In the genomic region with DNA sequence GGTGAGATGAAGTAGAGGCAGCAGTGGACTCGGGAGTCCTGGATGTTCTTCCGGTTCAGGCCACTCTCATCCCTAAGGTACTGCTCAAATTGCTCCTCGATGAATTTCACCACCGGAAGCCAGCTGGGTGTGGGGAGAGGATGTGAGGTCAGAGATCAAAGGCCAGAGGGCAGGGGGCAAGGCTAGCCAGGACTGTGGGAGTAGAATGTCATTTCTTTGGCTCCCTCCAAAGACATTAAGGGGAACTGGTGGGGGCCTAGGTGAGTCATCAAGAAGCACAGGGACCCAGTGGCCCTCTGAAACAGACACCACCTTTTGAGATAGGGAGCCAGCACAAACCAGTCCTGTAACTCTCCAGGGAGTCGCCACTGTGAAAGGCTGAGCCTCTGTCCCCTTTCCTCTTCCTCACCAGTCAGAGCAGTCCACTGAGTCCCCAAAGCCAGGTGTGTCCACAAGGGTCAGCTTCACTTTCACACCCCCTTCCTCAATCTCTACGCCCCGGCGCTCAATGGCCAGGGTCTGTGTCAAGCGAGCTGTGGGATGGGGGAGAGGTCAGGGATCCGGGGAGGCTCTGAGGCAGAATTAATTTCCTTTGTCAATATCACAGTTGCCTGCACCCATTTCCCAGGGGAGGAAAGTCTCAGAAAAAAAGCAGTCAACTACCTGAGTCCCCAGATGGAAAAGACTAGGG, we compare ENCODE assay signal across 11 cellular contexts. TPM values are rescaled to one million over a fixed set of nuclear protein-coding genes. Genes with fewer than 3 reads are reported as not detected.
DNase-seq lines count a peak whose midpoint lies in the region; ATAC-seq and FAIRE-seq lines count a peak whose summit lies in the region.
"Had no signal": no experiment of that assay in that cellular context is flagged by ENCODE, and none has a peak within 500 bp of the region (broad histone marks: within the 10 kb centered on the region; RNA-seq: fewer than 3 reads in every experiment).

No MANE protein-coding gene starts in this region.

- H3K4me3 ChIP-seq in BLaER1 (peak overlapping the region; percentile 66), mononuclear cell (ENCODE audit: low read length) (peak overlapping the region; percentile 43)
- H3K4me3 ChIP-seq: gastrocnemius medialis had no signal

- H3K4me2 ChIP-seq in BLaER1: peak overlapping the region; percentile 100

- DNase-seq in GM19239 (ENCODE audit: insufficient read length, low spot score): no peak
- peak; percentile 72 for DNase-seq in activated CD4-positive, alpha-beta memory T cell treated with anti-CD3 and anti-CD28 coated beads for 36 hours
- DNase-seq in hypothalamus (lab: John Stamatoyannopoulos, UW): no peak
- no peak for DNase-seq in DMS153 treated with DMSO at 0.1 percent for 48 hours (lab: John Stamatoyannopoulos, UW; ENCODE audit: unreplicated experiment)
- no peak for DNase-seq in globus pallidus (ENCODE audit: low spot score)
- DNase-seq: gastrocnemius medialis, midbrain had no signal

- FAIRE-seq in GM19239 (lab: Jason Lieb, UNC): peak; percentile 63

- peak overlapping the region; percentile 72 for H3K9ac ChIP-seq in BLaER1

- no peaks in the 10 kb centered on the region for H3K27me3 ChIP-seq in BLaER1
- no peaks in the 10 kb centered on the region for H3K27me3 ChIP-seq in mononuclear cell (ENCODE audit: insufficient read depth, low read length)
- H3K27me3 ChIP-seq: gastrocnemius medialis, vagina had no signal

- CTCF ChIA-PET in activated CD4-positive, alpha-beta memory T cell treated with anti-CD3 and anti-CD28 coated beads for 36 hours (lab: Charles Lee): interaction anchor here (0.9 to 4.4 kb wide), 6 partner anchors 11 to 248 kb away, joined by 3 to 24 read pairs (median 6); partner anchors contain the start of genes DCTPP1, ZNF48 and ZNF771

- POLR2A ChIA-PET in activated CD4-positive, alpha-beta memory T cell treated with anti-CD3 and anti-CD28 coated beads for 36 hours (lab: Charles Lee): interaction anchor here (0.9 to 2.5 kb wide), 5 partner anchors 11 to 30 kb away, joined by 3 to 20 read pairs (median 16); partner anchors contain the start of genes TBC1D10B, ZNF48 and ZNF771

- no peaks in the 10 kb centered on the region for H3K27me3 Mint-ChIP-seq in activated CD4-positive, alpha-beta memory T cell treated with anti-CD3 and anti-CD28 coated beads for 36 hours

- no peaks in the 10 kb centered on the region for H3K9me3 Mint-ChIP-seq in activated CD4-positive, alpha-beta memory T cell treated with anti-CD3 and anti-CD28 coated beads for 36 hours

- H3K4me3 Mint-ChIP-seq in activated CD4-positive, alpha-beta memory T cell treated with anti-CD3 and anti-CD28 coated beads for 36 hours: peak overlapping the region; percentile 95

- H3K36me3 Mint-ChIP-seq in activated CD4-positive, alpha-beta memory T cell treated with anti-CD3 and anti-CD28 coated beads for 36 hours: peaks cover 27% of the 10 kb centered on the region

- ATAC-seq in HG03159 (IDR thresholded peaks at IDR 0.05; ENCODE audit: unreplicated experiment): no peak
- ATAC-seq: gastrocnemius medialis had no signal

- H3K9me3 ChIP-seq in BLaER1: no peaks in the 10 kb centered on the region
- no peaks in the 10 kb centered on the region for H3K9me3 ChIP-seq in mononuclear cell (ENCODE audit: low read depth, low read length)
- H3K9me3 ChIP-seq: gastrocnemius medialis, vagina had no signal

- H3K4me1 ChIP-seq in BLaER1 (peaks cover 63% of the 10 kb centered on the region), mononuclear cell (ENCODE audit: insufficient read depth, low read length) (peaks cover 67% of the 10 kb centered on the region)

- H3K36me3 ChIP-seq in BLaER1: no peaks in the 10 kb centered on the region
- H3K36me3 ChIP-seq: gastrocnemius medialis, vagina had no signal

- H3K27ac ChIP-seq in BLaER1: peak overlapping the region; percentile 95
- H3K27ac ChIP-seq: vagina had no signal

- no peaks in the 10 kb centered on the region for H4K20me1 ChIP-seq in BLaER1

- peaks cover 49% of the 10 kb centered on the region for H3K4me1 Mint-ChIP-seq in activated CD4-positive, alpha-beta memory T cell treated with anti-CD3 and anti-CD28 coated beads for 36 hours (ENCODE audit: low read depth)

- intact Hi-C loops in activated CD4-positive, alpha-beta memory T cell treated with anti-CD3 and anti-CD28 coated beads for 36 hours (cut with micrococcal nuclease): loop anchor here (2.0 kb wide), 2 partner anchors 13 to 317 kb away; partner anchors contain the start of genes ALDOA and ZNF48

- H3K27ac Mint-ChIP-seq in activated CD4-positive, alpha-beta memory T cell treated with anti-CD3 and anti-CD28 coated beads for 36 hours: peak overlapping the region; percentile 95

RNA-seq across cellular contexts. Expression of gene SEPTIN1, which starts 0.9 kb away (rescaled TPM):
- total RNA-seq in activated CD4-positive, alpha-beta memory T cell treated with anti-CD3 and anti-CD28 coated beads for 36 hours: 100 to 1,000 TPM; 199 to 202 TPM
- total RNA-seq in mononuclear cell: 38.7 TPM

RNA-seq across cellular contexts. Expression of gene MYL11, which starts 6.9 kb away (rescaled TPM):
- 1 to 10 TPM in 1 of 2 experiments, under 1 TPM in 1; 0.83 to 1.6 TPM for total RNA-seq in activated CD4-positive, alpha-beta memory T cell treated with anti-CD3 and anti-CD28 coated beads for 36 hours
- total RNA-seq in mononuclear cell: 2.1 TPM
- total RNA-seq: vagina had no signal

RNA-seq across cellular contexts. Expression of gene TBC1D10B, which starts 11.2 kb away (rescaled TPM):
- 10 to 100 TPM; 54.7 to 54.8 TPM for total RNA-seq in activated CD4-positive, alpha-beta memory T cell treated with anti-CD3 and anti-CD28 coated beads for 36 hours
- 12.0 TPM for total RNA-seq in mononuclear cell

RNA-seq across cellular contexts. Expression of gene ZNF48, which starts 13.7 kb away (rescaled TPM):
- 10 to 100 TPM; 13.1 to 13.6 TPM for total RNA-seq in activated CD4-positive, alpha-beta memory T cell treated with anti-CD3 and anti-CD28 coated beads for 36 hours
- total RNA-seq in mononuclear cell: 3.8 TPM

RNA-seq across cellular contexts. Expression of gene ZNF771, which starts 25.9 kb away (rescaled TPM):
- 1 to 10 TPM; 5.4 to 5.7 TPM for total RNA-seq in activated CD4-positive, alpha-beta memory T cell treated with anti-CD3 and anti-CD28 coated beads for 36 hours
- total RNA-seq in mononuclear cell: 1.0 TPM
